Comparison of ENCODE assay signal across 1 cellular context in genomic region chr9:137176302-137177182, GRCh38.
TF ChIP-seq lines count a peak whose summit lies in the region.

No MANE protein-coding gene starts in this region.

TF ChIP-seq in endothelial cell of umbilical vein, 7 proteins besides CTCF, POLR2A, EP300 and RAD21:
- TF ChIP-seq EZH2 (IDR thresholded peaks at IDR 0.05; ENCODE audit: borderline replicate concordance, low read depth, low read length, severe bottlenecking) (no peak), FOS (IDR thresholded peaks at IDR 0.05; ENCODE audit: borderline replicate concordance, insufficient read depth, low read length) (no peak), JUN (IDR thresholded peaks at IDR 0.05; ENCODE audit: borderline replicate concordance, insufficient read depth, insufficient read length, low read depth) (no peak), MAX (IDR thresholded peaks at IDR 0.05; ENCODE audit: insufficient read depth, insufficient read length) (no peak), POLR2AphosphoS5 (IDR thresholded peaks at IDR 0.05; ENCODE audit: insufficient read depth, low read depth, low read length) (no peak), GATA2 (IDR thresholded peaks at IDR 0.05; ENCODE audit: insufficient read depth, insufficient read length, low read depth, low read length) (no peak), MYC (IDR thresholded peaks at IDR 0.05; ENCODE audit: low read depth, low read length) (no peak)
